ENCODE assay signal across 14 cellular contexts in the genomic region with DNA sequence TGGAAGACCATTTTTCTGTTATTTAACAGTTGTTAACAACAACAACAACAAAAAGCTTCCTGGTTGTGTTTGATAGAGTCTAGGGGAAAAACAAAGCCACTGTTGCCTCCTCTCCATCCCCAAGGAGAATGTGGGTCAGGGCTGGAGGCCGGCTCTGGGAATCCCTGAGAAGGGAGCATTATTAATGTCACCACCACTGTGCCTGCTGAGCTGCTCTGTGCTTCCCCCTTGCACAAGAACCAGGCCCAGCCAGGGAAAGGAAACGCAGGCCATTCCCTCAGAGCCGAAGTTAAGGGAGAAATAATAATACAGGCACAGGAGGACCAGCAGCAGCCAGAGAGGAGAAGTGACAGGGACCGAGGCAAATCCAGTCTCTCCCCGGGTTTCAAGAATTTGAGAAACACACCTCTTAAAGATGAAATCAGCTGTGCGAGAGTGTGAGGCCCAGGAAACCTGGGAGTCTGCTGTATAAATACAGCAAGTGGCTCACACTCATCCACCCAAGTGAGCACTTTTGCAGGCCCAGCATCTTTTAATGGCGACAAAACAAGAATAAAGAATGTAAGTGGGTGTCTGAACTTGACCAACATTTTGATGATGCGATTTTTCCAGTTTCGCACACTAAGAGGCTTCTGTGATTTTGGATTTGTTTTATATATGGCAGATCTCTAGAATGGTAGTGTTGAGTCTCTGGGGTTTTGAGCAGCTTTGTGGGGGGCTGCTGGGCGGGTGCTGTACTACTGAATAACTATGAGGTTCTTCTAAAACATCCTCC.
DNase-seq lines count a peak whose midpoint lies in the region; ATAC-seq and TF ChIP-seq lines count a peak whose summit lies in the region.
"Had no signal": no experiment of that assay in that cellular context is flagged by ENCODE, and none has a peak within 500 bp of the region (broad histone marks: within the 10 kb centered on the region; RNA-seq: fewer than 3 reads in every experiment).

No MANE protein-coding gene starts in this region.

- H3K18ac ChIP-seq in mesenchymal stem cell (ENCODE audit: low read depth in 1 of 2, low read length in 2 of 2) = no peak overlapping the region

- peaks cover 28% of the 10 kb centered on the region for H3K4me1 Mint-ChIP-seq in type B pancreatic cell (ENCODE audit: unreplicated experiment)

- peak overlapping the region; percentile 54 for H2AK5ac ChIP-seq in mesenchymal stem cell (ENCODE audit: low read length, severe bottlenecking)

- H3K9me3 ChIP-seq in SK-N-SH (no peaks in the 10 kb centered on the region), mesenchymal stem cell (ENCODE audit: control insufficient read depth, low read length) (no peaks in the 10 kb centered on the region), transverse colon (no peaks in the 10 kb centered on the region)
- H3K9me3 ChIP-seq: A549, colonic mucosa had no signal

- H4K20me1 ChIP-seq in SK-N-SH (ENCODE audit: insufficient read depth) = no peaks in the 10 kb centered on the region

- POLR2A ChIA-PET in SK-N-SH (lab: Yijun Ruan, JAX) = no interaction called here

- peaks cover 48% of the 10 kb centered on the region for H3K79me2 ChIP-seq in SK-N-SH (ENCODE audit: insufficient read depth)

- H2AFZ ChIP-seq in SK-N-SH (ENCODE audit: low read depth) (0 out of 2 replicates have a peak overlapping the region, but pooled peaks have one; percentile 17), mesenchymal stem cell (ENCODE audit: low read depth, low read length) (no peak overlapping the region)

- in situ Hi-C loops in transverse colon (cut with MboI; ENCODE audit: low pct_ligation_motif_present in 1 of 4, low pct_unique_long_range_greater_than_20kb in 1 of 4, low sequenced_read_pairs in 3 of 4) = no loop called here

- no peak overlapping the region for H2BK15ac ChIP-seq in mesenchymal stem cell (ENCODE audit: low read depth, poor library complexity, severe bottlenecking)

- intact Hi-C loops in transverse colon (cut with DNase I; ENCODE audit: low total_unique reads) = no loop called here

- H3K9ac ChIP-seq in SK-N-SH (peak overlapping the region; percentile 93), mesenchymal stem cell (ENCODE audit: low read length) (peak overlapping the region; percentile 90)

- peak overlapping the region; percentile 81 for H3K4me3 Mint-ChIP-seq in type B pancreatic cell
- H3K4me3 Mint-ChIP-seq: activated naive CD8-positive, alpha-beta T cell had no signal

- DNase-seq in SK-N-SH = no peak
- DNase-seq in coronary artery (ENCODE audit: low spot score) = no peak
- DNase-seq in mesenchymal stem cell = no peak
- DNase-seq in type B pancreatic cell (ENCODE audit: extremely low spot score, unreplicated experiment) = no peak
- no peak for DNase-seq in transverse colon
- DNase-seq in DMS53 treated with DMSO at 0.1 percent for 48 hours (lab: John Stamatoyannopoulos, UW; ENCODE audit: unreplicated experiment) = no peak
- DNase-seq: activated CD8-positive, alpha-beta memory T cell treated with anti-CD3 and anti-CD28 coated beads, Interleukin-2, amount 50 U/mL, for 48 hours; colonic mucosa; left cardiac atrium; naive thymus-derived CD8-positive, alpha-beta T cell had no signal

- no peak overlapping the region for H3K4ac ChIP-seq in mesenchymal stem cell (ENCODE audit: low read depth in 1 of 2, low read length in 2 of 2)

- TF ChIP-seq CTCF in SK-N-SH (IDR thresholded peaks at IDR 0.05) = no peak
- TF ChIP-seq CTCF in coronary artery (IDR thresholded peaks at IDR 0.05) = no peak
- TF ChIP-seq CTCF in type B pancreatic cell (conservative IDR thresholded peaks at IDR 0.05) = no peak
- no peak for TF ChIP-seq CTCF in transverse colon (IDR thresholded peaks at IDR 0.05)

- H3K27me3 Mint-ChIP-seq in type B pancreatic cell = peaks cover 87% of the 10 kb centered on the region

- peak overlapping the region; percentile 65 for H3K4me2 ChIP-seq in SK-N-SH
- peak overlapping the region; percentile 61 for H3K4me2 ChIP-seq in mesenchymal stem cell (ENCODE audit: low read length, poor library complexity, severe bottlenecking)
- H3K4me2 ChIP-seq: A549 had no signal

- H3K27ac ChIP-seq in SK-N-SH (ENCODE audit: low read depth in 2 of 2, low read length in 1 of 2) (no peak overlapping the region), coronary artery (no peak overlapping the region), mesenchymal stem cell (ENCODE audit: low read length, poor library complexity, severe bottlenecking) (peak overlapping the region; percentile 87), transverse colon (peak overlapping the region in 1 of 4 donors; percentile 12)
- H3K27ac ChIP-seq: A549, colonic mucosa had no signal

- no peak for TF ChIP-seq RAD21 in SK-N-SH (IDR thresholded peaks at IDR 0.05; ENCODE audit: low read length)

- H3K27ac Mint-ChIP-seq in type B pancreatic cell = no peak overlapping the region
- H3K27ac Mint-ChIP-seq: activated naive CD8-positive, alpha-beta T cell; naive thymus-derived CD8-positive, alpha-beta T cell had no signal

- H4K8ac ChIP-seq in mesenchymal stem cell (ENCODE audit: low read length) = no peak overlapping the region

- no peaks in the 10 kb centered on the region for H3K9me3 Mint-ChIP-seq in type B pancreatic cell

- H2BK120ac ChIP-seq in mesenchymal stem cell (ENCODE audit: low read depth, low read length) = no peak overlapping the region

- H3K14ac ChIP-seq in mesenchymal stem cell (ENCODE audit: low read length in 2 of 2) = no peak overlapping the region

- peaks cover 8% of the 10 kb centered on the region for H3K79me1 ChIP-seq in mesenchymal stem cell (replicated peaks; ENCODE audit: low read length, poor library complexity, severe bottlenecking)

- H3K36me3 ChIP-seq in SK-N-SH (replicated peaks in 1 of 2; ENCODE audit: control insufficient read depth in 1 of 2, insufficient read depth in 2 of 2, low read length in 1 of 2) (peaks cover 0 to 3% of the 10 kb centered on the region in 2 experiments), mesenchymal stem cell (ENCODE audit: control insufficient read depth in 1 of 2, insufficient read depth in 2 of 2, low read depth in 1 of 2, low read length in 2 of 2) (peaks cover 0 to 3% of the 10 kb centered on the region in 2 experiments), transverse colon (no peaks in the 10 kb centered on the region)
- H3K36me3 ChIP-seq: colonic mucosa had no signal

- H3F3A ChIP-seq in SK-N-SH (replicated peaks; ENCODE audit: insufficient read depth) = peaks cover 9% of the 10 kb centered on the region

- CTCF ChIA-PET in SK-N-SH (lab: Yijun Ruan, JAX) = interaction anchor here (0.6 to 9.9 kb wide), 8 partner anchors 9 to 215 kb away, joined by 3 to 46 read pairs (median 8); no protein-coding TSS in a partner anchor

- ATAC-seq in SK-N-SH treated with all-trans-retinoic acid at 6 μM for 48 hours = no peak
- ATAC-seq in GM18858 (IDR thresholded peaks at IDR 0.05; ENCODE audit: unreplicated experiment) = no peak
- ATAC-seq: A549; naive thymus-derived CD8-positive, alpha-beta T cell had no signal

- TF ChIP-seq POLR2A in transverse colon (IDR thresholded peaks at IDR 0.05) = no peak

- H3K9me2 ChIP-seq in SK-N-SH = no peaks in the 10 kb centered on the region

- H3K4me1 ChIP-seq in SK-N-SH (ENCODE audit: control insufficient read depth in 1 of 2, insufficient read depth in 2 of 2, low read depth in 1 of 2, low read length in 1 of 2) (peaks cover 3 to 46% of the 10 kb centered on the region in 2 experiments; a peak in 2 of 4 replicates), mesenchymal stem cell (ENCODE audit: control insufficient read depth, insufficient read depth, low read depth, low read length) (peaks cover 14% of the 10 kb centered on the region), transverse colon (peaks cover 0 to 6% (median 0%) of the 10 kb centered on the region in 4 donors)
- H3K4me1 ChIP-seq: A549, colonic mucosa had no signal

- no peak overlapping the region for H4K91ac ChIP-seq in mesenchymal stem cell (ENCODE audit: low read length)

- WGBS in SK-N-SH (ENCODE audit: low lambda C conversion rate) = 82% methylated on average over 10 of the region's 10 CpGs
- WGBS in mesenchymal stem cell = 75% methylated on average over 10 of the region's 10 CpGs
- 63 to 85% methylated on average over 5 to 10 of the region's 10 CpGs for WGBS in transverse colon (ENCODE audit: low coverage in 1 of 2), 2 donors

- H3K36me3 Mint-ChIP-seq in type B pancreatic cell = no peaks in the 10 kb centered on the region
- H3K36me3 Mint-ChIP-seq: activated naive CD8-positive, alpha-beta T cell had no signal

- H2BK12ac ChIP-seq in mesenchymal stem cell (ENCODE audit: low read length in 2 of 2) = no peak overlapping the region

- no peak overlapping the region for H3K23ac ChIP-seq in mesenchymal stem cell (ENCODE audit: low read length in 2 of 2)

- H3K27me3 ChIP-seq in SK-N-SH (ENCODE audit: insufficient read depth) (no peaks in the 10 kb centered on the region), mesenchymal stem cell (ENCODE audit: control insufficient read depth in 1 of 2, insufficient read depth in 1 of 2, low read length in 2 of 2) (no peaks in the 10 kb centered on the region), transverse colon (peaks cover 54% of the 10 kb centered on the region)

- H2BK5ac ChIP-seq in mesenchymal stem cell (ENCODE audit: low read depth, low read length, poor library complexity, severe bottlenecking) = no peak overlapping the region

- TF ChIP-seq EP300 in SK-N-SH (IDR thresholded peaks at IDR 0.05; ENCODE audit: borderline replicate concordance in 1 of 2, low read depth in 1 of 2, low read length in 1 of 2) (no peak), transverse colon (IDR thresholded peaks at IDR 0.05; ENCODE audit: low read depth) (no peak)

- H3K4me3 ChIP-seq in SK-N-SH (ENCODE audit: low read depth in 2 of 2, low read length in 1 of 2) = peak overlapping the region; percentile 60 to 95; a peak in 3 of 4 replicates
- peak overlapping the region; percentile 66 for H3K4me3 ChIP-seq in coronary artery
- H3K4me3 ChIP-seq in mesenchymal stem cell (ENCODE audit: insufficient read depth in 1 of 2, low read depth in 1 of 2, low read length in 2 of 2) = peak overlapping the region in 1 of 2 experiments; percentile 93
- H3K4me3 ChIP-seq in transverse colon = peak overlapping the region in 1 of 4 donors; percentile 52
- H3K4me3 ChIP-seq: A549, colonic mucosa had no signal

TF ChIP-seq in SK-N-SH treated with all-trans-retinoic acid at 6 μM for 48 hours, 23 proteins besides CTCF, POLR2A, EP300 and RAD21 (continues in another document):
- TF ChIP-seq TCF4 (CRISPR knock-in tag; IDR thresholded peaks at IDR 0.05; ENCODE audit: borderline replicate concordance) (no peak), RARB (CRISPR knock-in tag; IDR thresholded peaks at IDR 0.05) (no peak), ZFP30 (CRISPR knock-in tag; IDR thresholded peaks at IDR 0.05) (no peak), OSR1 (CRISPR knock-in tag; IDR thresholded peaks at IDR 0.05) (no peak), ZC3H10 (CRISPR knock-in tag; IDR thresholded peaks at IDR 0.05) (no peak), ZNF565 (CRISPR knock-in tag; conservative IDR thresholded peaks at IDR 0.05; ENCODE audit: low read depth) (no peak), ARNTL (CRISPR knock-in tag; IDR thresholded peaks at IDR 0.05; ENCODE audit: borderline replicate concordance, low read depth) (no peak)
